ENCODE assay signal across 10 cellular contexts in the genomic region with DNA sequence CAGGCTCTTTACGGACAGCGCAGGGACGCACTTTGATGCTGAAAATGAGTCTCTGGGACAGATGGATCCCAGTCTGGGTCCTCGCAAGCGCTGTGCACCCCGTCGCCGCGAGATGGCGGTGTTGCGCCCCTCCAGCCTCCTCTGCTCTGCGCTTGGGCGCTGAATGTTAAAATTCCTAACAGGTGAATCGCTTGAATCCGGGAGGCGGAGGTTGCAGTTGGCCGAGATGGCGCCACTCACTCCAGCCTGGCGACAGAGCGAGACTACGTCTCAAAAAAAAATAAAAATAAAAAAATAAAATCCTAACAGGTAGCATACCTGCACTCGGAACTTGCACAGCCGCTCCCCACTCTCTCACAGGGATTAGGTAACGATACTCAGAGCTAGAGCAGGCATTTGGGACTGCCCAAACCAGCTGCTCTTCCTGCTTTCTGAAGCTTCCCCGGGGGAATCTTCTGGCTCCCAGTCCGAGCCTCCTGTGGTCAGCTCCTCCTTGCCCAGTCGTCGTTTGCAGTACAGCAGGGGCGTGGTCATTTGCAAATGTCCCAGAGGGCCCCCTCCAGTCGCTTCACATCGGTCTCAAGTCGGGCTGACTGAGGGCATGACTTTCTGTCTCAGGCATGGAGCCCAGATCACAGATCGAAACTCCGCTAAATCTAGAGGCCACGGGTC. TPM values are rescaled to one million over a fixed set of nuclear protein-coding genes. Genes with fewer than 3 reads are reported as not detected.
DNase-seq lines count a peak whose midpoint lies in the region; ATAC-seq and TF ChIP-seq lines count a peak whose summit lies in the region.
"Had no signal": no experiment of that assay in that cellular context is flagged by ENCODE, and none has a peak within 500 bp of the region (broad histone marks: within the 10 kb centered on the region; RNA-seq: fewer than 3 reads in every experiment).

No MANE protein-coding gene starts in this region.

- no peak overlapping the region for H3K4me3 ChIP-seq in neutrophil (ENCODE audit: low read depth in 1 of 2, low read length in 1 of 2)
- peak overlapping the region; percentile 19 for H3K4me3 ChIP-seq in thoracic aorta
- H3K4me3 ChIP-seq: BLaER1 had no signal

- no peaks in the 10 kb centered on the region for H3K9me3 Mint-ChIP-seq in activated naive CD4-positive, alpha-beta T cell treated with anti-CD3 and anti-CD28 coated beads for 36 hours

- no peak overlapping the region for H3K27ac Mint-ChIP-seq in activated naive CD4-positive, alpha-beta T cell treated with anti-CD3 and anti-CD28 coated beads for 36 hours

- intact Hi-C loops in activated naive CD4-positive, alpha-beta T cell treated with anti-CD3 and anti-CD28 coated beads for 36 hours (cut with micrococcal nuclease): loop anchor here (1.0 kb wide), 2 partner anchors 26 to 138 kb away; a partner anchor contains a TSS

- H3K4me1 Mint-ChIP-seq in activated naive CD4-positive, alpha-beta T cell treated with anti-CD3 and anti-CD28 coated beads for 36 hours (ENCODE audit: low read depth): peaks cover 2% of the 10 kb centered on the region

- H3K36me3 Mint-ChIP-seq in activated naive CD4-positive, alpha-beta T cell treated with anti-CD3 and anti-CD28 coated beads for 36 hours (ENCODE audit: low read depth): no peaks in the 10 kb centered on the region

- CTCF ChIA-PET in RWPE1 (lab: Yijun Ruan, JAX): interaction anchor here (0.6 to 1.4 kb wide), 11 partner anchors 13 to 1531 kb away, joined by 3 to 9 read pairs (median 3); no protein-coding TSS in a partner anchor
- CTCF ChIA-PET in activated naive CD4-positive, alpha-beta T cell treated with anti-CD3 and anti-CD28 coated beads for 36 hours (lab: Charles Lee): interaction anchor here (0.6 to 3.9 kb wide), 14 partner anchors 9 to 557 kb away, joined by 3 to 17 read pairs (median 3); no protein-coding TSS in a partner anchor

- no peaks in the 10 kb centered on the region for H3K27me3 ChIP-seq in neutrophil
- H3K27me3 ChIP-seq in thoracic aorta (replicated peaks; ENCODE audit: insufficient read depth): no peaks in the 10 kb centered on the region
- H3K27me3 ChIP-seq: BLaER1 had no signal

- H3K4me1 ChIP-seq in neutrophil (ENCODE audit: control insufficient read depth in 1 of 2, insufficient read depth in 1 of 2, low read depth in 1 of 2, low read length in 1 of 2) (no peaks in the 10 kb centered on the region), thoracic aorta (ENCODE audit: control insufficient read depth in 1 of 2, low read depth in 2 of 2) (peaks cover 0 to 8% of the 10 kb centered on the region in 2 donors)

- H3K36me3 ChIP-seq in neutrophil (peaks cover 12% of the 10 kb centered on the region), thoracic aorta (peaks cover 2% of the 10 kb centered on the region)

- ATAC-seq in HG03442 (IDR thresholded peaks at IDR 0.05; ENCODE audit: unreplicated experiment) (peak; percentile 72), thoracic aorta (ENCODE audit: insufficient number of reproducible peaks, low FRiP score, low read depth) (peak; percentile 66)

- peak; percentile 98 for TF ChIP-seq CTCF in RWPE1 (conservative IDR thresholded peaks at IDR 0.05; ENCODE audit: low read depth)
- peak; percentile 86 for TF ChIP-seq CTCF in neutrophil (IDR thresholded peaks at IDR 0.05)
- peak; percentile 91 for TF ChIP-seq CTCF in thoracic aorta (IDR thresholded peaks at IDR 0.05)

- POLR2A ChIA-PET in RWPE1 (lab: Yijun Ruan, JAX; ENCODE audit: low non-redundant PET): no interaction called here

- peak; percentile 67 for DNase-seq in NCI-H1436 (lab: John Stamatoyannopoulos, UW)
- no peak for DNase-seq in NCI-H1436 treated with DMSO at 0.1 percent for 48 hours (lab: John Stamatoyannopoulos, UW)
- DNase-seq in RWPE1 (ENCODE audit: low spot score): peak; percentile 87
- DNase-seq in activated naive CD4-positive, alpha-beta T cell treated with anti-CD3 and anti-CD28 coated beads for 36 hours: peak; percentile 74
- DNase-seq in globus pallidus (ENCODE audit: low spot score): peak; percentile 16
- peak; percentile 38 for DNase-seq in thoracic aorta (ENCODE audit: low spot score)

- peak overlapping the region; percentile 91 for H3K27ac ChIP-seq in RWPE1
- H3K27ac ChIP-seq in neutrophil: no peak overlapping the region
- no peak overlapping the region for H3K27ac ChIP-seq in thoracic aorta
- H3K27ac ChIP-seq: BLaER1 had no signal

- H3K9me3 ChIP-seq in neutrophil (no peaks in the 10 kb centered on the region), thoracic aorta (no peaks in the 10 kb centered on the region)
- H3K9me3 ChIP-seq: BLaER1 had no signal

- no peak overlapping the region for H3K4me3 Mint-ChIP-seq in activated naive CD4-positive, alpha-beta T cell treated with anti-CD3 and anti-CD28 coated beads for 36 hours

- H3K27me3 Mint-ChIP-seq in activated naive CD4-positive, alpha-beta T cell treated with anti-CD3 and anti-CD28 coated beads for 36 hours (ENCODE audit: low read depth): no peaks in the 10 kb centered on the region

RNA-seq across cellular contexts. Expression of a gene that starts 26.2 kb away (rescaled TPM):
- under 1 TPM; 0.47 to 0.86 TPM for total RNA-seq in activated naive CD4-positive, alpha-beta T cell treated with anti-CD3 and anti-CD28 coated beads for 36 hours
- total RNA-seq in thoracic aorta: 10 to 100 TPM in 1 of 2 donors, 1 to 10 TPM in 1; 3.7 to 16.2 TPM

RNA-seq across cellular contexts. Expression of a gene that starts 27.9 kb away (rescaled TPM):
- total RNA-seq in activated naive CD4-positive, alpha-beta T cell treated with anti-CD3 and anti-CD28 coated beads for 36 hours: 1 to 10 TPM; 2.0 to 2.3 TPM
- total RNA-seq in thoracic aorta: 10 to 100 TPM; 14.1 to 23.6 TPM

RNA-seq across cellular contexts. Expression of a gene that starts 41.2 kb away (rescaled TPM):
- not detected for total RNA-seq in activated naive CD4-positive, alpha-beta T cell treated with anti-CD3 and anti-CD28 coated beads for 36 hours
- total RNA-seq in thoracic aorta: not detected
- total RNA-seq: subcutaneous adipose tissue had no signal

Comparison
In these comparisons a context has a peak if more than half of its experiments do, and no peak if none do; other contexts are left out.
1. RNA of a gene that starts 27.9 kb away (total RNA-seq): 14.1 to 23.6 TPM in thoracic aorta; 2.0 to 2.3 TPM in activated naive CD4-positive, alpha-beta T cell treated with anti-CD3 and anti-CD28 coated beads for 36 hours; every median in the first group is over 4 times any median in the second.
2. Peak in every context shown above with its lines, with median percentiles within 50 percentile points of each other: CTCF ChIP-seq.